Comparison of ENCODE assay signal across 24 cellular contexts in genomic region chr16:27819881-27820610, GRCh38.
"Had no signal": no experiment of that assay in that cellular context is flagged by ENCODE, and none has a peak within 500 bp of the region (broad histone marks: within the 10 kb centered on the region; RNA-seq: fewer than 3 reads in every experiment).

No MANE protein-coding gene starts in this region.

- DNase-seq: activated CD4-positive, alpha-beta memory T cell treated with anti-CD3 and anti-CD28 coated beads, Interleukin-2, amount 10 ng/mL, durations not matched to agents 7 days and 5 days; activated CD4-positive, alpha-beta T cell treated with anti-CD3 and anti-CD28 coated beads, Interleukin-2, amount 10 ng/mL, durations not matched to agents 24 days and 14 days; activated naive CD4-positive, alpha-beta T cell treated with Interleukin-2 at 50 U/mL for 16 hours; activated T-cell treated with anti-CD3 and anti-CD28 coated beads, Interleukin-2, amount 50 U/mL, for 4 hours; colonic mucosa; effector memory CD8-positive, alpha-beta T cell; heart right ventricle; kidney glomerular epithelial cell; lower lobe of right lung; mesenchymal stem cell; psoas muscle; stimulated activated naive CD4-positive, alpha-beta T cell; SW 1271; T-helper 9 cell; WERI-Rb-1 had no signal

- H3K9me3 ChIP-seq: colonic mucosa, gastroesophageal sphincter, heart right ventricle, lower lobe of right lung, psoas muscle, right atrium auricular region, tibial nerve had no signal

- H3K36me3 Mint-ChIP-seq: activated naive CD8-positive, alpha-beta T cell; natural killer cell treated with Interleukin-12 subunit alpha and Interleukin-12 subunit beta and Interleukin-15 and Interleukin-18, amount 100 ng/mL, for 72 hours had no signal

- H3K27me3 ChIP-seq: colonic mucosa, right atrium auricular region, tibial nerve had no signal

- H3K4me1 ChIP-seq: colonic mucosa, gastroesophageal sphincter, heart right ventricle, lower lobe of right lung, psoas muscle, right atrium auricular region had no signal

- H3K4me1 Mint-ChIP-seq: activated CD4-positive, alpha-beta memory T cell treated with anti-CD3 and anti-CD28 coated beads, Interleukin-2, amount 10 ng/mL, durations not matched to agents 7 days and 5 days; activated CD4-positive, alpha-beta T cell treated with anti-CD3 and anti-CD28 coated beads, Interleukin-2, amount 10 ng/mL, durations not matched to agents 24 days and 14 days; activated T-helper 17 cell treated with anti-CD3 and anti-CD28 coated beads, Interleukin-2, amount 50 U/mL, for 72 hours had no signal

- H3K27ac Mint-ChIP-seq: activated CD4-positive, alpha-beta memory T cell treated with anti-CD3 and anti-CD28 coated beads, Interleukin-2, amount 10 ng/mL, durations not matched to agents 7 days and 5 days; activated CD4-positive, alpha-beta T cell treated with anti-CD3 and anti-CD28 coated beads, Interleukin-2, amount 10 ng/mL, durations not matched to agents 24 days and 14 days; activated naive CD8-positive, alpha-beta T cell; activated T-helper 17 cell treated with anti-CD3 and anti-CD28 coated beads, Interleukin-2, amount 50 U/mL, for 72 hours; effector memory CD8-positive, alpha-beta T cell; natural killer cell treated with Interleukin-12 subunit alpha and Interleukin-12 subunit beta and Interleukin-15 and Interleukin-18, amount 100 ng/mL, for 72 hours; T-helper 1 cell treated with Interleukin-12 subunit alpha and Interleukin-12 subunit beta and Interleukin-4 antibody, amounts not matched to agents 30 μg/mL and 1 μg/mL, for 36 hours had no signal

- ATAC-seq: activated CD4-positive, CD25-positive, alpha-beta regulatory T cell treated with anti-CD3 and anti-CD28 coated beads, Interleukin-2, amount 50 U/mL, for 24 hours; activated T-cell treated with anti-CD3 and anti-CD28 coated beads, Interleukin-2, amount 50 U/mL, for 4 hours; activated T-helper 17 cell treated with anti-CD3 and anti-CD28 coated beads, Interleukin-2, amount 50 U/mL, for 72 hours; effector memory CD8-positive, alpha-beta T cell; gastroesophageal sphincter; heart right ventricle; left lobe of liver; lower lobe of right lung; natural killer cell treated with Interleukin-12 subunit alpha and Interleukin-12 subunit beta and Interleukin-15 and Interleukin-18, amount 100 ng/mL, for 72 hours; psoas muscle had no signal

- H3K4me3 ChIP-seq: colonic mucosa, gastroesophageal sphincter, heart right ventricle, lower lobe of right lung, psoas muscle, right atrium auricular region, tibial nerve had no signal

- H3K4me3 Mint-ChIP-seq: activated CD4-positive, alpha-beta memory T cell treated with anti-CD3 and anti-CD28 coated beads, Interleukin-2, amount 10 ng/mL, durations not matched to agents 7 days and 5 days; activated CD4-positive, alpha-beta T cell treated with anti-CD3 and anti-CD28 coated beads, Interleukin-2, amount 10 ng/mL, durations not matched to agents 24 days and 14 days; activated naive CD8-positive, alpha-beta T cell; activated T-cell treated with anti-CD3 and anti-CD28 coated beads, Interleukin-2, amount 50 U/mL, for 4 hours; activated T-helper 17 cell treated with anti-CD3 and anti-CD28 coated beads, Interleukin-2, amount 50 U/mL, for 72 hours; effector memory CD8-positive, alpha-beta T cell; natural killer cell treated with Interleukin-12 subunit alpha and Interleukin-12 subunit beta and Interleukin-15 and Interleukin-18, amount 100 ng/mL, for 72 hours; T-helper 1 cell treated with Interleukin-12 subunit alpha and Interleukin-12 subunit beta and Interleukin-4 antibody, amounts not matched to agents 30 μg/mL and 1 μg/mL, for 36 hours had no signal

- H3K27ac ChIP-seq: colonic mucosa, gastroesophageal sphincter, heart right ventricle, lower lobe of right lung, psoas muscle, right atrium auricular region, tibial nerve, WERI-Rb-1 had no signal

- H3K9me3 Mint-ChIP-seq: activated CD4-positive, alpha-beta memory T cell treated with anti-CD3 and anti-CD28 coated beads, Interleukin-2, amount 10 ng/mL, durations not matched to agents 7 days and 5 days; activated CD4-positive, alpha-beta T cell treated with anti-CD3 and anti-CD28 coated beads, Interleukin-2, amount 10 ng/mL, durations not matched to agents 24 days and 14 days; activated T-cell treated with anti-CD3 and anti-CD28 coated beads, Interleukin-2, amount 50 U/mL, for 4 hours; activated T-helper 17 cell treated with anti-CD3 and anti-CD28 coated beads, Interleukin-2, amount 50 U/mL, for 72 hours; effector memory CD8-positive, alpha-beta T cell; natural killer cell treated with Interleukin-12 subunit alpha and Interleukin-12 subunit beta and Interleukin-15 and Interleukin-18, amount 100 ng/mL, for 72 hours; T-helper 1 cell treated with Interleukin-12 subunit alpha and Interleukin-12 subunit beta and Interleukin-4 antibody, amounts not matched to agents 30 μg/mL and 1 μg/mL, for 36 hours had no signal

- H3K27me3 Mint-ChIP-seq: activated CD4-positive, alpha-beta T cell treated with anti-CD3 and anti-CD28 coated beads, Interleukin-2, amount 10 ng/mL, durations not matched to agents 24 days and 14 days had no signal

- H3K36me3 ChIP-seq: colonic mucosa, gastroesophageal sphincter, heart right ventricle, lower lobe of right lung, right atrium auricular region, tibial nerve, WERI-Rb-1 had no signal
